ENCODE assay signal across 8 cellular contexts in genomic region chr11:16986434-16987204, GRCh38. TPM values are rescaled to one million over a fixed set of nuclear protein-coding genes. Genes with fewer than 3 reads are reported as not detected.
DNase-seq lines count a peak whose midpoint lies in the region; ATAC-seq, FAIRE-seq and TF ChIP-seq lines count a peak whose summit lies in the region.

No MANE protein-coding gene starts in this region.

- H3K36me3 Mint-ChIP-seq in activated CD4-positive, alpha-beta memory T cell treated with anti-CD3 and anti-CD28 coated beads, Interleukin-2, amount 10 ng/mL, durations not matched to agents 7 days and 5 days (ENCODE audit: low read depth): no peaks in the 10 kb centered on the region

- ATAC-seq in GM19455 (IDR thresholded peaks at IDR 0.05; ENCODE audit: unreplicated experiment) (peak; percentile 95), HG03457 (IDR thresholded peaks at IDR 0.05; ENCODE audit: unreplicated experiment) (peak; percentile 94)

- CTCF ChIA-PET in activated CD4-positive, alpha-beta memory T cell treated with anti-CD3 and anti-CD28 coated beads, Interleukin-2, amount 10 ng/mL, durations not matched to agents 7 days and 5 days (lab: Charles Lee): interaction anchor here (1.1 kb wide), 1 partner anchor 41 kb away, joined by 3 read pairs; no protein-coding TSS in a partner anchor

- H3K4me3 ChIP-seq in kidney (ENCODE audit: low read length in 2 of 2): peak overlapping the region in 1 of 2 donors; percentile 23

- peak; percentile 29 for DNase-seq in Caki2 (ENCODE audit: low read depth)
- peak; percentile 52 for DNase-seq in activated CD4-positive, alpha-beta memory T cell treated with anti-CD3 and anti-CD28 coated beads, Interleukin-2, amount 10 ng/mL, durations not matched to agents 7 days and 5 days
- DNase-seq in kidney: peak; percentile 90
- DNase-seq in stimulated activated CD8-positive, alpha-beta memory T cell treated with anti-CD3 and anti-CD28 coated beads, Interleukin-4, amount 100 ng/mL, for 24 hours (ENCODE audit: low read depth): peak; percentile 26
- no peak for DNase-seq in nucleus accumbens (lab: John Stamatoyannopoulos, UW)
- DNase-seq in ACHN: no peak

- intact Hi-C loops in kidney (cut with DNase I): no loop called here

- POLR2A ChIA-PET in activated CD4-positive, alpha-beta memory T cell treated with anti-CD3 and anti-CD28 coated beads, Interleukin-2, amount 10 ng/mL, durations not matched to agents 7 days and 5 days (lab: Charles Lee): interaction anchor here (0.9 kb wide), 1 partner anchor 221 kb away, joined by 4 read pairs; the partner anchor contains the start of gene PIK3C2A

- no peaks in the 10 kb centered on the region for H3K9me3 ChIP-seq in kidney (ENCODE audit: control insufficient read depth in 1 of 2, low read length in 2 of 2)

- no peak for TF ChIP-seq CTCF in kidney (IDR thresholded peaks at IDR 0.05; ENCODE audit: borderline replicate concordance, extremely low read depth, insufficient read depth)

- H3K4me1 ChIP-seq in kidney (ENCODE audit: control insufficient read depth in 1 of 2, insufficient read depth in 1 of 2, low read depth in 1 of 2, low read length in 2 of 2): peaks cover 59 to 76% of the 10 kb centered on the region in 2 donors

- in situ Hi-C loops in Caki2 (cut with HindIII; ENCODE audit: low pct_unique_long_range_greater_than_20kb, low sequenced_read_pairs) (no loop called here), ACHN (cut with HindIII; ENCODE audit: low pct_ligation_motif_present, low pct_unique_long_range_greater_than_20kb, low sequenced_read_pairs) (no loop called here)

- no peaks in the 10 kb centered on the region for H3K36me3 ChIP-seq in kidney (ENCODE audit: control insufficient read depth in 1 of 2, insufficient read depth in 2 of 2, low read length in 2 of 2)

- H3K9ac ChIP-seq in kidney (ENCODE audit: low read length in 2 of 2): peak overlapping the region in 1 of 2 donors; percentile 53

- FAIRE-seq in kidney (lab: Jason Lieb, UNC): no peak

- peak overlapping the region; percentile 15 for H3K4me3 Mint-ChIP-seq in activated CD4-positive, alpha-beta memory T cell treated with anti-CD3 and anti-CD28 coated beads, Interleukin-2, amount 10 ng/mL, durations not matched to agents 7 days and 5 days

- no peak overlapping the region for H3K27ac Mint-ChIP-seq in activated CD4-positive, alpha-beta memory T cell treated with anti-CD3 and anti-CD28 coated beads, Interleukin-2, amount 10 ng/mL, durations not matched to agents 7 days and 5 days

- H3K4me1 Mint-ChIP-seq in activated CD4-positive, alpha-beta memory T cell treated with anti-CD3 and anti-CD28 coated beads, Interleukin-2, amount 10 ng/mL, durations not matched to agents 7 days and 5 days: peaks cover 24% of the 10 kb centered on the region

- H3K9me3 Mint-ChIP-seq in activated CD4-positive, alpha-beta memory T cell treated with anti-CD3 and anti-CD28 coated beads, Interleukin-2, amount 10 ng/mL, durations not matched to agents 7 days and 5 days: no peaks in the 10 kb centered on the region

- no peaks in the 10 kb centered on the region for H3K27me3 Mint-ChIP-seq in activated CD4-positive, alpha-beta memory T cell treated with anti-CD3 and anti-CD28 coated beads, Interleukin-2, amount 10 ng/mL, durations not matched to agents 7 days and 5 days

- peak overlapping the region; percentile 85 to 94 for H3K27ac ChIP-seq in kidney (ENCODE audit: low read depth in 2 of 2, low read length in 2 of 2)

RNA-seq across cellular contexts. Expression of gene PLEKHA7, which starts 27.6 kb away (rescaled TPM):
- total RNA-seq in Caki2 (2014; rRNA removed; shearing (Covaris generic); ENCODE audit: low replicate concordance): 20.2 and 41.0 TPM in 2 replicates
- 1 to 10 TPM; 2.3 to 3.4 TPM for total RNA-seq in activated CD4-positive, alpha-beta memory T cell treated with anti-CD3 and anti-CD28 coated beads, Interleukin-2, amount 10 ng/mL, durations not matched to agents 7 days and 5 days
- total RNA-seq in kidney: 65.7 TPM
- polyA plus RNA-seq in kidney (ENCODE audit: insufficient read depth, low read depth, low replicate concordance): 24.4 TPM

Comparison
In these comparisons a context has a peak if more than half of its experiments do, and no peak if none do; other contexts are left out.
1. DNase-seq: peak in Caki2 (single experiment), activated CD4-positive, alpha-beta memory T cell treated with anti-CD3 and anti-CD28 coated beads, Interleukin-2, amount 10 ng/mL, durations not matched to agents 7 days and 5 days (single experiment), kidney (single experiment) and stimulated activated CD8-positive, alpha-beta memory T cell treated with anti-CD3 and anti-CD28 coated beads, Interleukin-4, amount 100 ng/mL, for 24 hours (single experiment); none in nucleus accumbens (0 of 56) and ACHN (single experiment).